In the genomic region with DNA sequence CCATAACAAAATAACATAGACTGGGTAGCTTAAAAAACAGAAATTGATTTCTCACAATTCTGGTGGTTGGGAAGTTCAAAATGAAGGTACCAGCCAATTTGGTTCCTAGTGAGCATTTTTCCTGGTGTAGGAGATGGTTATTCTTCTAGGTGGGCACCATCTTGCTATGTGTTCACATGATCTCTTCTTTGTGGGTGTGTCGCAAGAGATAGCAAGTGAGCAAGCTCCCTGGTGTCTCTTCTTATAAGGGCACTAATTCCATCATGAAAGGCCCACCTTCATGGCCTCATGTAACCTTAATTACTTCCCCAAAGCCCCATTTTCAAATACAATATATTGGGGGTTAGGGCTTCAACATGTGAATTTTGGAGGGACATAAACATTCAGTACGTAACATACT, we compare ENCODE assay signal across 29 cellular contexts.
"Had no signal": no experiment of that assay in that cellular context is flagged by ENCODE, and none has a peak within 500 bp of the region (broad histone marks: within the 10 kb centered on the region; RNA-seq: fewer than 3 reads in every experiment).

No MANE protein-coding gene starts in this region.

- H3K9ac ChIP-seq: SK-N-SH had no signal

- H3K4me3 ChIP-seq: adrenal gland, body of pancreas, breast epithelium, Peyer's patch, SJSA1 had no signal

- H3K4me1 ChIP-seq: adrenal gland, body of pancreas, breast epithelium, SJSA1 had no signal

- H3K27ac ChIP-seq: adrenal gland, body of pancreas, breast epithelium, Peyer's patch, SJSA1, WERI-Rb-1 had no signal

- FAIRE-seq: astrocyte had no signal

- H3K36me3 ChIP-seq: adrenal gland, breast epithelium, Peyer's patch, SJSA1, WERI-Rb-1 had no signal

- H3K27me3 Mint-ChIP-seq: activated CD4-positive, alpha-beta memory T cell treated with anti-CD3 and anti-CD28 coated beads, Interleukin-2, amount 10 ng/mL, durations not matched to agents 7 days and 5 days; activated T-helper 17 cell treated with anti-CD3 and anti-CD28 coated beads, Interleukin-2, amount 50 U/mL, for 72 hours had no signal

- DNase-seq: activated CD4-positive, alpha-beta memory T cell treated with anti-CD3 and anti-CD28 coated beads, Interleukin-2, amount 10 ng/mL, durations not matched to agents 7 days and 5 days; activated CD4-positive, alpha-beta T cell treated with anti-CD3 and anti-CD28 coated beads for 1 hour; activated CD4-positive, alpha-beta T cell treated with anti-CD3 and anti-CD28 coated beads for 48 hours; activated CD4-positive, CD25-positive, alpha-beta regulatory T cell; activated effector memory CD4-positive, alpha-beta T cell treated with anti-CD3 and anti-CD28 coated beads, Interleukin-2, amount 50 U/mL, for 16 hours; activated naive CD4-positive, alpha-beta T cell; activated T-cell treated with anti-CD3 and anti-CD28 coated beads, Interleukin-2, amount 50 U/mL, for 72 hours; adrenal gland; body of pancreas; cerebellar nuclear complex; NCI-H1048; NCI-H1436 treated with DMSO at 0.1 percent for 48 hours; NCI-H1694 treated with DMSO at 0.1 percent for 48 hours; NCI-H2029; NCI-H345; NCI-H524 treated with DMSO at 0.1 percent for 48 hours; Peyer's patch; RPMI8226; SHP77 treated with DMSO at 0.1 percent for 48 hours; SK-N-SH; T-helper 1 cell; T-helper 2 cell; T-helper 9 cell; WERI-Rb-1 had no signal

- H3K9me3 ChIP-seq: body of pancreas, Peyer's patch, SJSA1 had no signal

- H3K4me2 ChIP-seq: SK-N-SH had no signal

- H3K27me3 ChIP-seq: adrenal gland, body of pancreas, breast epithelium, Peyer's patch, SJSA1 had no signal

- H3K27ac Mint-ChIP-seq: activated CD4-positive, alpha-beta memory T cell treated with anti-CD3 and anti-CD28 coated beads, Interleukin-2, amount 10 ng/mL, durations not matched to agents 7 days and 5 days had no signal

- H3K4me3 Mint-ChIP-seq: activated CD4-positive, alpha-beta memory T cell treated with anti-CD3 and anti-CD28 coated beads, Interleukin-2, amount 10 ng/mL, durations not matched to agents 7 days and 5 days had no signal

- ATAC-seq: activated naive CD4-positive, alpha-beta T cell treated with anti-CD3 and anti-CD28 coated beads, Interleukin-2, amount 50 U/mL, for 72 hours; activated T-cell treated with anti-CD3 and anti-CD28 coated beads, Interleukin-2, amount 50 U/mL, for 72 hours; activated T-helper 17 cell treated with anti-CD3 and anti-CD28 coated beads, Interleukin-2, amount 50 U/mL, for 72 hours; body of pancreas had no signal
